12 cellular contexts compared by ENCODE assay signal in the genomic region with DNA sequence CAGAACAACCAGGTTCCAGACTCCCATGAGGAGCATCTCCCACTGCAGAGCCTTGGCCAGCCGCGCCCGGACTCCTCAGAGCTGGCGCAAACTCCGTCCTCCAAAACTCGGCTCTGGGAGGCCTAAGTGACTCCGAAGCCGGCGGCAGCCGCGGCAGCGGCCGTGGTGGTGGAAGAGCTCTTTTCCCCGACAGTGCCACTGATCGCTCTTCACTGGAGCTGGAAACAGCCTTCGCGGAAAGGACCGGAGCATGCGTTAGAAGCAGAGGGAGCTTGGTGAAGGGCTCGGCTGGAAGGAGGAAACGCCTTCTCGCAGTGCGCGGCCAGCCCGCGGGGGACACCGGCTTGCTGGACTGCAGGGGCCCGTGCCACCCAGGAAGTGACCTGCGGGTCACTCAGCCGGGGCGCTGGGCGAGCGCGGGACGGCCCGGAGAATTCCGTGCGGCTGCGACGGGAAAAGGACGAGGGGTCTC. TPM values are rescaled to one million over a fixed set of nuclear protein-coding genes. Genes with fewer than 3 reads are reported as not detected.
DNase-seq lines count a peak whose midpoint lies in the region; TF ChIP-seq lines count a peak whose summit lies in the region.
"Had no signal": no experiment of that assay in that cellular context is flagged by ENCODE, and none has a peak within 500 bp of the region (broad histone marks: within the 10 kb centered on the region; RNA-seq: fewer than 3 reads in every experiment).

No MANE protein-coding gene starts in this region.

- TF ChIP-seq EP300 in stomach (IDR thresholded peaks at IDR 0.05) = no peak

- no peak for TF ChIP-seq CTCF in stomach (IDR thresholded peaks at IDR 0.05)

- no peak for TF ChIP-seq POLR2A in stomach (IDR thresholded peaks at IDR 0.05)

- no peaks in the 10 kb centered on the region for H3K36me3 ChIP-seq in NT2/D1 (ENCODE audit: insufficient read depth, insufficient read length, low read length)
- no peaks in the 10 kb centered on the region for H3K36me3 ChIP-seq in stomach

- peak overlapping the region; percentile 10 for H3K4me3 ChIP-seq in NT2/D1 (ENCODE audit: insufficient read length, low read depth)
- H3K4me3 ChIP-seq in skeletal muscle cell (ENCODE audit: low read depth, low read length) = peak overlapping the region; percentile 22
- peak overlapping the region in 1 of 4 donors; percentile 22 for H3K4me3 ChIP-seq in stomach
- H3K4me3 ChIP-seq: testis had no signal

- DNase-seq in DMS53 (lab: John Stamatoyannopoulos, UW) = peak; percentile 54
- DNase-seq in DMS53 treated with DMSO at 0.1 percent for 48 hours (lab: John Stamatoyannopoulos, UW; ENCODE audit: unreplicated experiment) = no peak
- no peak for DNase-seq in NT2/D1 (ENCODE audit: low read depth, low spot score)
- peak; percentile 77 for DNase-seq in islet precursor cell
- no peak for DNase-seq in skeletal muscle cell (ENCODE audit: low read depth)
- DNase-seq in cerebellum (ENCODE audit: low spot score) = no peak
- DNase-seq in amygdala (lab: John Stamatoyannopoulos, UW) = no peak
- no peak for DNase-seq in stomach
- DNase-seq: 8988T, NCI-H1694 treated with DMSO at 0.1 percent for 48 hours, SW 1271, testis had no signal

- H3K27me3 ChIP-seq in NT2/D1 (ENCODE audit: insufficient read depth, insufficient read length) (peaks cover 99% of the 10 kb centered on the region), stomach (peaks cover 47 to 100% (median 97%) of the 10 kb centered on the region in 3 donors)

- H3K4me1 ChIP-seq in NT2/D1 (ENCODE audit: insufficient read depth, insufficient read length) (peaks cover 10% of the 10 kb centered on the region), stomach (peaks cover 29 to 44% (median 36%) of the 10 kb centered on the region in 4 donors)

- intact Hi-C loops in stomach (cut with DNase I; ENCODE audit: low total_unique reads) = loop anchor here (10.0 kb wide), 3 partner anchors 370 to 810 kb away; no protein-coding TSS in a partner anchor

- 5 to 9% (median 7%) methylated on average over 35 to 41 of the region's 41 CpGs for WGBS in stomach, 5 donors

- no peaks in the 10 kb centered on the region for H3K9me3 ChIP-seq in NT2/D1 (ENCODE audit: insufficient read depth, low read length)
- H3K9me3 ChIP-seq in stomach = peaks cover 0 to 7% (median 0%) of the 10 kb centered on the region in 4 donors
- H3K9me3 ChIP-seq: testis had no signal

- H3K9ac ChIP-seq in NT2/D1 (ENCODE audit: insufficient read length, low read depth) = no peak overlapping the region

- H3K27ac ChIP-seq in stomach = no peak overlapping the region
- H3K27ac ChIP-seq: testis had no signal

RNA-seq across cellular contexts. Expression of a gene that starts 5.0 kb away (rescaled TPM):
- total RNA-seq in cerebellum = not detected
- 10 to 100 TPM in 1 of 5 donors, not detected in 4; 29.0 TPM for total RNA-seq in stomach
- polyA plus RNA-seq in stomach = not detected
- total RNA-seq: testis had no signal

RNA-seq across cellular contexts. Expression of a gene that starts 19.9 kb away (rescaled TPM):
- total RNA-seq in cerebellum (not detected), stomach (1 to 10 TPM in 1 of 5 donors, not detected in 4; 5.2 TPM)
- polyA plus RNA-seq in stomach = not detected

RNA-seq across cellular contexts. Expression of a gene that starts 30.8 kb away (rescaled TPM):
- total RNA-seq in cerebellum (not detected), stomach (100 to 1,000 TPM in 1 of 5 donors, under 1 TPM in 1, not detected in 3; 0.92 to 337 TPM)
- polyA plus RNA-seq in stomach = under 1 TPM in 1 of 3 donors, not detected in 2; 0.18 TPM

RNA-seq across cellular contexts. Expression of a gene that starts 37.7 kb away (rescaled TPM):
- not detected for total RNA-seq in cerebellum
- total RNA-seq in stomach = not detected
- polyA plus RNA-seq in stomach = not detected

RNA-seq across cellular contexts. Expression of a gene that starts 39.5 kb away (rescaled TPM):
- total RNA-seq in cerebellum (not detected), stomach (10 to 100 TPM in 1 of 5 donors, not detected in 4; 68.1 TPM)
- polyA plus RNA-seq in stomach = under 1 TPM in 1 of 3 donors, not detected in 2; 0.25 TPM

Comparison
In these comparisons a context has a peak if more than half of its experiments do, and no peak if none do; other contexts are left out.
1. DNase-seq: peak in DMS53 (single experiment) and islet precursor cell (single experiment); none in DMS53 treated with DMSO at 0.1 percent for 48 hours (single experiment), NT2/D1 (single experiment), skeletal muscle cell (single experiment), cerebellum (single experiment), amygdala (0 of 56) and stomach (single experiment).